In the genomic region with DNA sequence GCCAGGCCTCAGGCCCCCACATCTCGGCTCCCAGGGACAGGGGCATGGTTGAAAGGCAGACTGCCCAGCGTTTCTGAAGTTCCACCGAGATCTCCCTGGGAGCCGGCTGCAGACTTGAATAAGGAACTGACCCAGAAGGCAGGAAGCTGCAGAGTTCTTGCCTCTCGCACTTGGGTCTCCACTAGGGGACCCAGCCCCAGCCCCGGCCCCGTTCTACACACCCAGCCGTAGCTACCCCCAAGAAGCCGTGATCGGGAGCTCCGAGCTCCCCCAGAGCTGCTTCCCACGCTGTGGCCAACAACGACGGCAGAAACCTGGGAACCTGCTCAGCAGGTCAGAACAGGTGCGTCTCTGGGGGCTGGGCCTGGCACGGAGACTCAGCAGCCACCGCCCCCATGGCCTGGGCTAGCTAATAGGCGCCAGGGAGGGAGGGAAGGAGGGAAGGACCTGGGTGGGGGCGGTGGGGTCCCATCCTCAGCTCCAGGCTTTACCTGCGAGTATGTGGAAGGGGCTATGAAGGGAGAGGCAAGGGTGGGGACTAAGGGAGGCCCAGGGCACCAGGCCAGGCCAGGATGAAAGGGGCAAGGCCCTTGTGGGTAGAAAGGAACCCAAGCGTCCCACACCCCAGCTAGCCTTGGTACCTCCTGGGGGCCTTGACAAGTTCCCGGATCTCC, we compare ENCODE assay signal across 1 cellular context.
TF ChIP-seq lines count a peak whose summit lies in the region.

A gene (minus strand): TSS at position 308 of the 674 bp plus-strand sequence. CDS start 262 bp downstream, at position 46.

TF ChIP-seq in Ishikawa, 13 proteins besides CTCF, POLR2A, EP300 and RAD21 (continued from another document):
- TF ChIP-seq, protein P1, sequence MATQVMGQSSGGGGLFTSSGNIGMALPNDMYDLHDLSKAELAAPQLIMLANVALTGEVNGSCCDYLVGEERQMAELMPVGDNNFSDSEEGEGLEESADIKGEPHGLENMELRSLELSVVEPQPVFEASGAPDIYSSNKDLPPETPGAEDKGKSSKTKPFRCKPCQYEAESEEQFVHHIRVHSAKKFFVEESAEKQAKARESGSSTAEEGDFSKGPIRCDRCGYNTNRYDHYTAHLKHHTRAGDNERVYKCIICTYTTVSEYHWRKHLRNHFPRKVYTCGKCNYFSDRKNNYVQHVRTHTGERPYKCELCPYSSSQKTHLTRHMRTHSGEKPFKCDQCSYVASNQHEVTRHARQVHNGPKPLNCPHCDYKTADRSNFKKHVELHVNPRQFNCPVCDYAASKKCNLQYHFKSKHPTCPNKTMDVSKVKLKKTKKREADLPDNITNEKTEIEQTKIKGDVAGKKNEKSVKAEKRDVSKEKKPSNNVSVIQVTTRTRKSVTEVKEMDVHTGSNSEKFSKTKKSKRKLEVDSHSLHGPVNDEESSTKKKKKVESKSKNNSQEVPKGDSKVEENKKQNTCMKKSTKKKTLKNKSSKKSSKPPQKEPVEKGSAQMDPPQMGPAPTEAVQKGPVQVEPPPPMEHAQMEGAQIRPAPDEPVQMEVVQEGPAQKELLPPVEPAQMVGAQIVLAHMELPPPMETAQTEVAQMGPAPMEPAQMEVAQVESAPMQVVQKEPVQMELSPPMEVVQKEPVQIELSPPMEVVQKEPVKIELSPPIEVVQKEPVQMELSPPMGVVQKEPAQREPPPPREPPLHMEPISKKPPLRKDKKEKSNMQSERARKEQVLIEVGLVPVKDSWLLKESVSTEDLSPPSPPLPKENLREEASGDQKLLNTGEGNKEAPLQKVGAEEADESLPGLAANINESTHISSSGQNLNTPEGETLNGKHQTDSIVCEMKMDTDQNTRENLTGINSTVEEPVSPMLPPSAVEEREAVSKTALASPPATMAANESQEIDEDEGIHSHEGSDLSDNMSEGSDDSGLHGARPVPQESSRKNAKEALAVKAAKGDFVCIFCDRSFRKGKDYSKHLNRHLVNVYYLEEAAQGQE (IDR thresholded peaks at IDR 0.05; ENCODE audit: low read depth), result no peak
- no peak for TF ChIP-seq ZBTB7A (IDR thresholded peaks at IDR 0.05; ENCODE audit: low read depth)
- no peak for TF ChIP-seq FOXM1 (IDR thresholded peaks at IDR 0.05; ENCODE audit: borderline replicate concordance, low read depth)
- TF ChIP-seq CREB1 (IDR thresholded peaks at IDR 0.05; ENCODE audit: low read depth), result no peak
- TF ChIP-seq YY1 (IDR thresholded peaks at IDR 0.05; ENCODE audit: low read depth), result 0 out of 2 replicates have a peak, but pooled peaks have one; percentile 46
